Comparison of ENCODE assay signal across 14 cellular contexts in genomic region chr20:32451340-32451681, GRCh38.
A peak's percentile ranks its signal among the peaks of the same experiment; 100 is the strongest.
DNase-seq lines count a peak whose midpoint lies in the region; TF ChIP-seq lines count a peak whose summit lies in the region.
"Had no signal": no experiment of that assay in that cellular context is flagged by ENCODE, and none has a peak within 500 bp of the region (broad histone marks: within the 10 kb centered on the region; RNA-seq: fewer than 3 reads in every experiment).

No MANE protein-coding gene starts in this region.

- H3K4me2 ChIP-seq in OCI-LY3 (ENCODE audit: low read length) = peak overlapping the region; percentile 85

- H3K9me3 Mint-ChIP-seq in activated CD4-positive, alpha-beta T cell treated with anti-CD3 and anti-CD28 coated beads, Interleukin-2, amount 10 ng/mL, durations not matched to agents 7 days and 5 days = no peaks in the 10 kb centered on the region
- no peaks in the 10 kb centered on the region for H3K9me3 Mint-ChIP-seq in activated CD4-positive, alpha-beta T cell treated with anti-CD3 and anti-CD28 coated beads, Interleukin-2, amount 10 ng/mL, durations not matched to agents 24 days and 14 days
- H3K9me3 Mint-ChIP-seq in chondrocyte (ENCODE audit: low read depth) (no peaks in the 10 kb centered on the region), Calu3 (ENCODE audit: low read depth, unreplicated experiment) (no peaks in the 10 kb centered on the region)

- POLR2A ChIA-PET in activated CD4-positive, alpha-beta T cell treated with anti-CD3 and anti-CD28 coated beads, Interleukin-2, amount 10 ng/mL, durations not matched to agents 7 days and 5 days (lab: Charles Lee) = no interaction called here

- no peaks in the 10 kb centered on the region for H3K9me3 ChIP-seq in OCI-LY3 (ENCODE audit: insufficient read depth, low read length)
- H3K9me3 ChIP-seq: tibial nerve had no signal

- no peaks in the 10 kb centered on the region for H3K79me2 ChIP-seq in OCI-LY3 (ENCODE audit: low read length)

- peak overlapping the region; percentile 28; the same call in 1 of the 2 replicates for H3K27ac ChIP-seq in OCI-LY3 (ENCODE audit: low read length)
- H3K27ac ChIP-seq: C4-2B had no signal

- H3K36me3 ChIP-seq in OCI-LY3 (replicated peaks; ENCODE audit: low read depth, low read length) = no peaks in the 10 kb centered on the region

- no peaks in the 10 kb centered on the region for H3K27me3 ChIP-seq in OCI-LY3 (ENCODE audit: low read depth, low read length)
- H3K27me3 ChIP-seq: tibial nerve had no signal

- no peak for DNase-seq in activated CD4-positive, alpha-beta T cell treated with anti-CD3 and anti-CD28 coated beads, Interleukin-2, amount 10 ng/mL, durations not matched to agents 7 days and 5 days
- DNase-seq in activated CD4-positive, alpha-beta T cell treated with anti-CD3 and anti-CD28 coated beads, Interleukin-2, amount 10 ng/mL, durations not matched to agents 24 days and 14 days = no peak
- no peak for DNase-seq in chondrocyte (ENCODE audit: low spot score)
- DNase-seq in posterior vena cava (ENCODE audit: low spot score) = peak; percentile 46
- DNase-seq in 8988T = no peak
- no peak for DNase-seq in activated CD4-positive, alpha-beta T cell treated with anti-CD3 and anti-CD28 coated beads for 1 hour
- no peak for DNase-seq in Calu3
- DNase-seq: islet precursor cell; KBM-7; NCI-H748 treated with DMSO at 0.1 percent for 48 hours; stimulated activated CD4-positive, alpha-beta T cell treated with anti-CD3 and anti-CD28 coated beads, Interleukin-2, amount 100 ng/mL, for 48 hours had no signal

- TF ChIP-seq CTCF in OCI-LY3 (IDR thresholded peaks at IDR 0.05; ENCODE audit: low read depth, low read length) (no peak), chondrocyte (IDR thresholded peaks at IDR 0.05) (no peak), Calu3 (IDR thresholded peaks at IDR 0.05; ENCODE audit: unreplicated experiment) (no peak)

- no TSS peak for BruUV-seq in Calu3 (replicated peaks; lab: Mats Ljungman, UMichigan)

- no peaks in the 10 kb centered on the region for H4K20me1 ChIP-seq in OCI-LY3 (ENCODE audit: insufficient read depth, low read length)

- H3K36me3 Mint-ChIP-seq in activated CD4-positive, alpha-beta T cell treated with anti-CD3 and anti-CD28 coated beads, Interleukin-2, amount 10 ng/mL, durations not matched to agents 7 days and 5 days (ENCODE audit: low read depth) = peaks cover 15% of the 10 kb centered on the region
- peaks cover 17% of the 10 kb centered on the region for H3K36me3 Mint-ChIP-seq in activated CD4-positive, alpha-beta T cell treated with anti-CD3 and anti-CD28 coated beads, Interleukin-2, amount 10 ng/mL, durations not matched to agents 24 days and 14 days (ENCODE audit: low read depth)
- H3K36me3 Mint-ChIP-seq in chondrocyte (ENCODE audit: low read depth) (peaks cover 43% of the 10 kb centered on the region), Calu3 (ENCODE audit: insufficient read depth, unreplicated experiment) (peaks cover 77% of the 10 kb centered on the region)

- peak overlapping the region; percentile 46; the same call in 1 of the 2 replicates for H3K9ac ChIP-seq in OCI-LY3 (ENCODE audit: low read length)

- CTCF ChIA-PET in activated CD4-positive, alpha-beta T cell treated with anti-CD3 and anti-CD28 coated beads, Interleukin-2, amount 10 ng/mL, durations not matched to agents 7 days and 5 days (lab: Charles Lee) = interaction anchor here (0.6 kb wide), 1 partner anchor 335 kb away, joined by 3 read pairs; no protein-coding TSS in a partner anchor
- CTCF ChIA-PET in Calu3 (lab: Charles Lee) = interaction anchor here (0.6 to 1.6 kb wide), 2 partner anchors 32 to 33 kb away, joined by 4 to 7 read pairs; no protein-coding TSS in a partner anchor

- no peak overlapping the region; the same call in 1 of the 2 replicates for H2AFZ ChIP-seq in OCI-LY3 (ENCODE audit: low read depth, low read length)

- H3K27me3 Mint-ChIP-seq in activated CD4-positive, alpha-beta T cell treated with anti-CD3 and anti-CD28 coated beads, Interleukin-2, amount 10 ng/mL, durations not matched to agents 7 days and 5 days = no peaks in the 10 kb centered on the region
- H3K27me3 Mint-ChIP-seq in activated CD4-positive, alpha-beta T cell treated with anti-CD3 and anti-CD28 coated beads, Interleukin-2, amount 10 ng/mL, durations not matched to agents 24 days and 14 days = no peaks in the 10 kb centered on the region
- H3K27me3 Mint-ChIP-seq in chondrocyte (ENCODE audit: low read depth) (no peaks in the 10 kb centered on the region), Calu3 (ENCODE audit: unreplicated experiment) (no peaks in the 10 kb centered on the region)

- peaks cover 53% of the 10 kb centered on the region for H3K4me1 ChIP-seq in OCI-LY3 (ENCODE audit: low read length)

- intact Hi-C loops in activated CD4-positive, alpha-beta T cell treated with anti-CD3 and anti-CD28 coated beads, Interleukin-2, amount 10 ng/mL, durations not matched to agents 24 days and 14 days (cut with micrococcal nuclease) = no loop called here
- intact Hi-C loops in posterior vena cava (cut with DNase I) = no loop called here
- intact Hi-C loops in Calu3 (cut with micrococcal nuclease; ENCODE audit: unreplicated experiment) = no loop called here

- no peaks in the 10 kb centered on the region for H3K4me1 Mint-ChIP-seq in activated CD4-positive, alpha-beta T cell treated with anti-CD3 and anti-CD28 coated beads, Interleukin-2, amount 10 ng/mL, durations not matched to agents 7 days and 5 days
- H3K4me1 Mint-ChIP-seq in activated CD4-positive, alpha-beta T cell treated with anti-CD3 and anti-CD28 coated beads, Interleukin-2, amount 10 ng/mL, durations not matched to agents 24 days and 14 days = peaks cover 2% of the 10 kb centered on the region
- H3K4me1 Mint-ChIP-seq in chondrocyte (ENCODE audit: low read depth) (peaks cover 6% of the 10 kb centered on the region), Calu3 (ENCODE audit: low read depth, unreplicated experiment) (no peaks in the 10 kb centered on the region)

- peak overlapping the region; percentile 67 for H3K4me3 ChIP-seq in OCI-LY3 (ENCODE audit: low read length)
- H3K4me3 ChIP-seq: tibial nerve had no signal

- peak overlapping the region; percentile 36 for H3K27ac Mint-ChIP-seq in activated CD4-positive, alpha-beta T cell treated with anti-CD3 and anti-CD28 coated beads, Interleukin-2, amount 10 ng/mL, durations not matched to agents 7 days and 5 days
- H3K27ac Mint-ChIP-seq in activated CD4-positive, alpha-beta T cell treated with anti-CD3 and anti-CD28 coated beads, Interleukin-2, amount 10 ng/mL, durations not matched to agents 24 days and 14 days = no peak overlapping the region
- H3K27ac Mint-ChIP-seq in chondrocyte (ENCODE audit: unreplicated experiment) = peak overlapping the region; percentile 74
- no peak overlapping the region for H3K27ac Mint-ChIP-seq in Calu3 (ENCODE audit: unreplicated experiment)

- H3K4me3 Mint-ChIP-seq in activated CD4-positive, alpha-beta T cell treated with anti-CD3 and anti-CD28 coated beads, Interleukin-2, amount 10 ng/mL, durations not matched to agents 7 days and 5 days = no peak overlapping the region
- H3K4me3 Mint-ChIP-seq in activated CD4-positive, alpha-beta T cell treated with anti-CD3 and anti-CD28 coated beads, Interleukin-2, amount 10 ng/mL, durations not matched to agents 24 days and 14 days = no peak overlapping the region
- no peak overlapping the region for H3K4me3 Mint-ChIP-seq in chondrocyte (ENCODE audit: unreplicated experiment)
- H3K4me3 Mint-ChIP-seq in Calu3 (ENCODE audit: low read depth, unreplicated experiment) = no peak overlapping the region

Comparison
In these comparisons a context has a peak if more than half of its experiments do, and no peak if none do; other contexts are left out.
1. H3K27ac Mint-ChIP-seq: peak in activated CD4-positive, alpha-beta T cell treated with anti-CD3 and anti-CD28 coated beads, Interleukin-2, amount 10 ng/mL, durations not matched to agents 7 days and 5 days (single experiment) and chondrocyte (single experiment); none in activated CD4-positive, alpha-beta T cell treated with anti-CD3 and anti-CD28 coated beads, Interleukin-2, amount 10 ng/mL, durations not matched to agents 24 days and 14 days (single experiment) and Calu3 (single experiment).